In the genomic region with DNA sequence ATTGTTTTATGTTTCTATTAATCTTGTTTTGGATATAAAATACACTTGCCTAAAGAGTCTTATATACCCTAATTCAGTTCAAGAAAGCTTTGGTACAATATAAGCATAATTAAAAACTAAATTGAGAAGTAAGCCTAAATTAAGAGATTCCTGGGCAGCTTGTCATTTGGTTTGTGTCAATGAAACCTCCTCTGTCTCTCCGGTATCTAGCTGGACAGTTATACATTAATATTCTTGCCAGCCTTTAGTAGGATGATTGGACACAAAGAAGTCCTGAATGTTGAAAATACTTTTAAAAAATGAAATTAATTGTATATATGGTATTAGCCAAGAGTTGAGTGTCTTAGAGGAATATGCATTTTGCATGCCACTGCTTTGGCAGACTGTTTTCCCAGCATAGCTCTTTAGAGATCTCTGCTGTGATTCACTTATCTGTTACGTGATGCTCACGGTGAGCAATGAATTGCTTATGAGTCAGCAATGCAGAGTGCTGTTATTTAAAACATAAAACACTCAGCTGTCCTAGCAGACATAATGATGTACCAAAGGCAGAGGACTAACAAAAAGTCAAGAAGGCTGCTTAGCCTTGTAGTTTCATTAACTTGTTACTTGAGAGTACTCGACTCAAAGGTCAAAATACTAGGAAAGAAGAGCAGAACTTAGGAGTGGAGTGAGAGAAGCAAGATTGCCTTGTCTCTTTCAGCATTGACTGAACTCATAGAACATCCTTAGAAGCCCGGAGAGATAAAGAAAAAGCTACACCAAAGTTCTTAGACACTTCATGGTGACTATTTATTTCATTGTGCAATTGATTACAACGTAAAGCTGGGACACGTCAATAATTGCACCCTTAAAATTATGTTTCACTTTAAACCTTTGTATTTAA, we compare ENCODE assay signal across 14 cellular contexts.
A peak's percentile ranks its signal among the peaks of the same experiment; 100 is the strongest.
DNase-seq lines count a peak whose midpoint lies in the region; ATAC-seq and TF ChIP-seq lines count a peak whose summit lies in the region.
"Had no signal": no experiment of that assay in that cellular context is flagged by ENCODE, and none has a peak within 500 bp of the region (broad histone marks: within the 10 kb centered on the region; RNA-seq: fewer than 3 reads in every experiment).

No MANE protein-coding gene starts in this region.

- H4K20me1 ChIP-seq in neural progenitor cell (ENCODE audit: low read depth) = no peaks in the 10 kb centered on the region

- in situ Hi-C loops in Caki2 (cut with HindIII; ENCODE audit: low pct_unique_long_range_greater_than_20kb, low sequenced_read_pairs) = no loop called here

- H3K27me3 Mint-ChIP-seq in neural progenitor cell (ENCODE audit: insufficient read depth, low read depth) = no peaks in the 10 kb centered on the region
- no peaks in the 10 kb centered on the region for H3K27me3 Mint-ChIP-seq in CD8-positive, alpha-beta memory T cell
- H3K27me3 Mint-ChIP-seq: activated naive CD8-positive, alpha-beta T cell treated with anti-CD3 and anti-CD28 coated beads, Interleukin-2, amount 50 U/mL, for 24 hours had no signal

- no peak for TF ChIP-seq CTCF in neural progenitor cell (IDR thresholded peaks at IDR 0.05)

- no peaks in the 10 kb centered on the region for H3K36me3 Mint-ChIP-seq in neural progenitor cell
- H3K36me3 Mint-ChIP-seq in CD8-positive, alpha-beta memory T cell = no peaks in the 10 kb centered on the region
- H3K36me3 Mint-ChIP-seq in activated naive CD4-positive, alpha-beta T cell treated with anti-CD3 and anti-CD28 coated beads, Interleukin-2, amount 50 U/mL, for 72 hours = no peaks in the 10 kb centered on the region

- H3K27me3 ChIP-seq in neural progenitor cell = no peaks in the 10 kb centered on the region
- no peaks in the 10 kb centered on the region for H3K27me3 ChIP-seq in CD8-positive, alpha-beta memory T cell (ENCODE audit: insufficient read depth, low read length, poor library complexity, severe bottlenecking)

- H3K9ac ChIP-seq in neural progenitor cell = no peak overlapping the region

- no peak overlapping the region for H3K27ac Mint-ChIP-seq in neural progenitor cell
- no peak overlapping the region for H3K27ac Mint-ChIP-seq in CD8-positive, alpha-beta memory T cell
- no peak overlapping the region for H3K27ac Mint-ChIP-seq in activated naive CD4-positive, alpha-beta T cell treated with anti-CD3 and anti-CD28 coated beads, Interleukin-2, amount 50 U/mL, for 72 hours
- H3K27ac Mint-ChIP-seq: activated naive CD8-positive, alpha-beta T cell treated with anti-CD3 and anti-CD28 coated beads, Interleukin-2, amount 50 U/mL, for 24 hours had no signal

- no peaks in the 10 kb centered on the region for H3K4me1 ChIP-seq in neural progenitor cell
- no peaks in the 10 kb centered on the region for H3K4me1 ChIP-seq in CD8-positive, alpha-beta memory T cell (ENCODE audit: insufficient read depth, low read length)

- H3K9me3 Mint-ChIP-seq in neural progenitor cell = no peaks in the 10 kb centered on the region
- peaks cover 4 to 22% (median 6%) of the 10 kb centered on the region in 5 donors for H3K9me3 Mint-ChIP-seq in CD8-positive, alpha-beta memory T cell
- H3K9me3 Mint-ChIP-seq in activated naive CD4-positive, alpha-beta T cell treated with anti-CD3 and anti-CD28 coated beads, Interleukin-2, amount 50 U/mL, for 72 hours = peaks cover 15 to 18% of the 10 kb centered on the region in 2 donors

- DNase-seq in Caki2 (ENCODE audit: low read depth) (peak; percentile 64), NCI-H460 (ENCODE audit: extremely low read depth, low read depth) (peak; percentile 26), dedifferentiated amniotic fluid mesenchymal stem cell (ENCODE audit: extremely low spot score) (peak; percentile 81), neural progenitor cell (ENCODE audit: low spot score) (no peak)
- DNase-seq in CD8-positive, alpha-beta memory T cell = no peak
- no peak for DNase-seq in activated naive CD4-positive, alpha-beta T cell treated with anti-CD3 and anti-CD28 coated beads, Interleukin-2, amount 50 U/mL, for 72 hours (ENCODE audit: low spot score in 2 of 2)
- DNase-seq: activated CD4-positive, alpha-beta T cell treated with anti-CD3 and anti-CD28 coated beads, Interleukin-2, amount 50 U/mL, for 48 hours; activated naive CD8-positive, alpha-beta T cell treated with anti-CD3 and anti-CD28 coated beads, Interleukin-2, amount 50 U/mL, for 24 hours; DMS79; NCI-H187; retina; RPMI8226 had no signal

- H3K27ac ChIP-seq in neural progenitor cell = no peak overlapping the region
- no peak overlapping the region for H3K27ac ChIP-seq in CD8-positive, alpha-beta memory T cell (ENCODE audit: low read depth, low read length)

- H3K9me3 ChIP-seq in neural progenitor cell (ENCODE audit: low read depth) = no peaks in the 10 kb centered on the region
- no peaks in the 10 kb centered on the region for H3K9me3 ChIP-seq in CD8-positive, alpha-beta memory T cell (ENCODE audit: low read length)

- H2AFZ ChIP-seq in neural progenitor cell (replicated peaks) = peak overlapping the region; percentile 27

- ATAC-seq in HG03097 (IDR thresholded peaks at IDR 0.05; ENCODE audit: low FRiP score, unreplicated experiment) (no peak), GM21515 (IDR thresholded peaks at IDR 0.05; ENCODE audit: unreplicated experiment) (no peak)
- no peak for ATAC-seq in activated naive CD4-positive, alpha-beta T cell treated with anti-CD3 and anti-CD28 coated beads, Interleukin-2, amount 50 U/mL, for 72 hours
- ATAC-seq: activated naive CD8-positive, alpha-beta T cell treated with anti-CD3 and anti-CD28 coated beads, Interleukin-2, amount 50 U/mL, for 24 hours had no signal

- POLR2A ChIA-PET in CD8-positive, alpha-beta memory T cell (lab: Charles Lee) = no interaction called here

- H3K4me1 Mint-ChIP-seq in neural progenitor cell = peaks cover 5% of the 10 kb centered on the region
- H3K4me1 Mint-ChIP-seq in CD8-positive, alpha-beta memory T cell = no peaks in the 10 kb centered on the region
- H3K4me1 Mint-ChIP-seq: activated naive CD8-positive, alpha-beta T cell treated with anti-CD3 and anti-CD28 coated beads, Interleukin-2, amount 50 U/mL, for 24 hours had no signal

- no peak overlapping the region for H3K4me3 ChIP-seq in neural progenitor cell
- H3K4me3 ChIP-seq in CD8-positive, alpha-beta memory T cell (ENCODE audit: low read length) = no peak overlapping the region

- H3K36me3 ChIP-seq in neural progenitor cell = no peaks in the 10 kb centered on the region
- no peaks in the 10 kb centered on the region for H3K36me3 ChIP-seq in CD8-positive, alpha-beta memory T cell (ENCODE audit: insufficient read depth, low read length)

- H3K79me2 ChIP-seq in neural progenitor cell (ENCODE audit: low read depth) = no peaks in the 10 kb centered on the region

- H3K4me2 ChIP-seq in neural progenitor cell = no peak overlapping the region

- H3F3A ChIP-seq in neural progenitor cell (ENCODE audit: low read depth) = no peaks in the 10 kb centered on the region

- CTCF ChIA-PET in CD8-positive, alpha-beta memory T cell (lab: Charles Lee) = no interaction called here

- H3K4me3 Mint-ChIP-seq in neural progenitor cell = no peak overlapping the region
- no peak overlapping the region for H3K4me3 Mint-ChIP-seq in CD8-positive, alpha-beta memory T cell
- H3K4me3 Mint-ChIP-seq: activated naive CD8-positive, alpha-beta T cell treated with anti-CD3 and anti-CD28 coated beads, Interleukin-2, amount 50 U/mL, for 24 hours had no signal

Comparison
In these comparisons a context has a peak if more than half of its experiments do, and no peak if none do; other contexts are left out.
1. DNase-seq: peak in Caki2 (single experiment), NCI-H460 (single experiment) and dedifferentiated amniotic fluid mesenchymal stem cell (single experiment); none in neural progenitor cell (single experiment), CD8-positive, alpha-beta memory T cell (0 of 5) and activated naive CD4-positive, alpha-beta T cell treated with anti-CD3 and anti-CD28 coated beads, Interleukin-2, amount 50 U/mL, for 72 hours (0 of 2).